ENCODE assay signal across 12 cellular contexts in genomic region chr17:45016823-45017222, GRCh38. TPM values are rescaled to one million over a fixed set of nuclear protein-coding genes. Genes with fewer than 3 reads are reported as not detected.
DNase-seq lines count a peak whose midpoint lies in the region; ATAC-seq and TF ChIP-seq lines count a peak whose summit lies in the region.
"Had no signal": no experiment of that assay in that cellular context is flagged by ENCODE, and none has a peak within 500 bp of the region (broad histone marks: within the 10 kb centered on the region; RNA-seq: fewer than 3 reads in every experiment).

No MANE protein-coding gene starts in this region.

- H3K27ac ChIP-seq in brain microvascular endothelial cell (no peak overlapping the region), osteoblast (ENCODE audit: low read depth, low read length) (no peak overlapping the region), uterus (no peak overlapping the region)
- H3K27ac ChIP-seq: BLaER1, PC-9 had no signal

- in situ Hi-C loops in brain microvascular endothelial cell (cut with HindIII; ENCODE audit: low pct_ligation_motif_present, low sequenced_read_pairs), result loop anchor here (25.0 kb wide), 1 partner anchor 105 kb away; the partner anchor contains the start of gene GFAP

- DNase-seq in NCI-H510A treated with DMSO at 0.1 percent for 48 hours (lab: John Stamatoyannopoulos, UW) (peak; percentile 24), NCI-H510A (lab: John Stamatoyannopoulos, UW) (no peak), M059J (ENCODE audit: low read depth) (peak; percentile 39), brain microvascular endothelial cell (no peak), osteoblast (ENCODE audit: insufficient read length, low spot score, missing footprints) (peak; percentile 90), uterus (no peak), midbrain (lab: John Stamatoyannopoulos, UW) (no peak)
- DNase-seq: activated CD4-positive, alpha-beta T cell treated with anti-CD3 and anti-CD28 coated beads for 4 hours; amniotic stem cell had no signal

- no peak overlapping the region for H3K4me3 ChIP-seq in brain microvascular endothelial cell (ENCODE audit: low read depth, low read length)
- H3K4me3 ChIP-seq in osteoblast (ENCODE audit: insufficient read depth, low read length), result no peak overlapping the region
- H3K4me3 ChIP-seq in uterus, result no peak overlapping the region
- H3K4me3 ChIP-seq: BLaER1, PC-9 had no signal

- H2AFZ ChIP-seq in osteoblast (ENCODE audit: low read length), result no peak overlapping the region
- H2AFZ ChIP-seq: PC-9 had no signal

- H3K27me3 ChIP-seq in brain microvascular endothelial cell (replicated peaks) (no peaks in the 10 kb centered on the region), osteoblast (ENCODE audit: insufficient read depth, low read length) (peaks cover 4% of the 10 kb centered on the region), uterus (no peaks in the 10 kb centered on the region)

- intact Hi-C loops in uterus (cut with DNase I; ENCODE audit: low total_unique reads), result no loop called here

- H3K4me2 ChIP-seq in osteoblast (ENCODE audit: insufficient read depth, low read length), result no peak overlapping the region
- H3K4me2 ChIP-seq: BLaER1, PC-9 had no signal

- H3K9me3 ChIP-seq in osteoblast (ENCODE audit: low read depth, low read length) (no peaks in the 10 kb centered on the region), uterus (no peaks in the 10 kb centered on the region)
- H3K9me3 ChIP-seq: BLaER1 had no signal

- no peaks in the 10 kb centered on the region for H3K79me2 ChIP-seq in osteoblast (ENCODE audit: insufficient read depth, low read length)

- no peak for ATAC-seq in GM21381 (IDR thresholded peaks at IDR 0.05; ENCODE audit: unreplicated experiment)

- H4K20me1 ChIP-seq in osteoblast (ENCODE audit: insufficient read depth, low read length), result no peaks in the 10 kb centered on the region

- H3K36me3 ChIP-seq in brain microvascular endothelial cell (replicated peaks), result no peaks in the 10 kb centered on the region
- H3K36me3 ChIP-seq in osteoblast (ENCODE audit: insufficient read depth, low read length), result no peaks in the 10 kb centered on the region
- H3K36me3 ChIP-seq in uterus, result no peaks in the 10 kb centered on the region
- H3K36me3 ChIP-seq: BLaER1 had no signal

- TF ChIP-seq CTCF in brain microvascular endothelial cell (IDR thresholded peaks at IDR 0.05; ENCODE audit: low read depth, low read length, missing control alignments), result peak; percentile 48
- peak; percentile 37 for TF ChIP-seq CTCF in osteoblast (IDR thresholded peaks at IDR 0.05; ENCODE audit: extremely low read depth, low read depth, low read length)
- no peak for TF ChIP-seq CTCF in uterus (IDR thresholded peaks at IDR 0.05)

- no peak for TF ChIP-seq POLR2A in uterus (IDR thresholded peaks at IDR 0.05)

- peaks cover 27% of the 10 kb centered on the region for H3K4me1 ChIP-seq in osteoblast (ENCODE audit: insufficient read depth, low read length)
- peaks cover 0 to 17% of the 10 kb centered on the region in 2 donors for H3K4me1 ChIP-seq in uterus

RNA-seq across cellular contexts. Expression of gene DCAKD, which starts 34.6 kb away (rescaled TPM):
- total RNA-seq in M059J (2014; rRNA removed; shearing (Covaris generic)), result 19.2 and 22.2 TPM in 2 replicates
- total RNA-seq in osteoblast, result 34.5 and 39.1 TPM in 2 replicates
- total RNA-seq in uterus, result 10 to 100 TPM; 26.8 to 57.1 (median 37.7) TPM

RNA-seq across cellular contexts. Expression of gene NMT1, which starts 44.3 kb away (rescaled TPM):
- total RNA-seq in M059J (2014; rRNA removed; shearing (Covaris generic)), result 83.4 and 95.0 TPM in 2 replicates
- total RNA-seq in osteoblast (51.8 and 66.6 TPM in 2 replicates), uterus (100 to 1,000 TPM in 1 of 4 donors, 10 to 100 TPM in 3; 25.6 to 115 (median 72.3) TPM)

RNA-seq across cellular contexts. Expression of gene C1QL1, which starts 48.7 kb away (rescaled TPM):
- total RNA-seq in M059J (2014; rRNA removed; shearing (Covaris generic)), result 14.7 and 21.4 TPM in 2 replicates
- total RNA-seq in osteoblast (under 0.01 TPM in 1 of 2 replicates, not detected in the other), uterus (10 to 100 TPM in 1 of 4 donors, 1 to 10 TPM in 1, under 1 TPM in 1, not detected in 1; 0.51 to 20.3 (median 3.3) TPM)

Comparison
In these comparisons a context has a peak if more than half of its experiments do, and no peak if none do; other contexts are left out.
1. DNase-seq: peak in NCI-H510A treated with DMSO at 0.1 percent for 48 hours (single experiment), M059J (single experiment) and osteoblast (single experiment); none in NCI-H510A (single experiment), brain microvascular endothelial cell (single experiment), uterus (0 of 2) and midbrain (single experiment).
2. CTCF ChIP-seq: peak in brain microvascular endothelial cell (single experiment) and osteoblast (single experiment); none in uterus (0 of 4).